ENCODE assay signal across 22 cellular contexts in the genomic region with DNA sequence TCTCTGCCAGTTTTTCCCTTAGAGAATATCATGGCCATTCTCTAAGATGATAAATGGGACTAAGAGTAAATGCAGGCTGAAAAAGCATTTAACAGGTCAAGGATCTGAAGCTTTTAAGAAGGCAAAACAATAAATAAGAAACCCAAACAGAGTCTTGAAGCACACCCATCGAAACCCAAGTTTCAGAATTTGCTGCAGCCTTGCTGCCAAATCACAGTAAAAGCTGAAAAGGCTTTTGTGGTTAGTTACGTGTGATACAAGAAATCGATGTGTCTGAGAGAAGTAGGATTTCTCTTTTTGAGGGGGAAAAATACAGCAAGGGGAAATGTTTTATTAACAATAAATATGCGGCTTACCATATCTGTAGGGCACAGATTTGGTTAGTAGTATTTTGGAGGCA.
"Had no signal": no experiment of that assay in that cellular context is flagged by ENCODE, and none has a peak within 500 bp of the region (broad histone marks: within the 10 kb centered on the region; RNA-seq: fewer than 3 reads in every experiment).

No MANE protein-coding gene starts in this region.

- H3K4me3 ChIP-seq: colonic mucosa, mucosa of descending colon, psoas muscle, right lobe of liver, spleen, tibial artery, upper lobe of right lung, vagina had no signal

- H3K36me3 Mint-ChIP-seq: natural killer cell; stimulated activated memory B cell treated with anti-CD40 and anti-IgM and Interleukin-4, amounts not matched to agents 10 μg/mL and 1 μg/mL and 100 μg/mL, for 72 hours had no signal

- ATAC-seq: foreskin keratinocyte; mucosa of descending colon; natural killer cell; psoas muscle; right lobe of liver; stimulated activated memory B cell treated with anti-CD40 and anti-IgM and Interleukin-4, amounts not matched to agents 10 μg/mL and 1 μg/mL and 100 μg/mL, for 72 hours; upper lobe of right lung had no signal

- H3K9me3 ChIP-seq: colonic mucosa, mucosa of descending colon, psoas muscle, right lobe of liver, tibial artery, upper lobe of right lung, vagina had no signal

- H3K27me3 Mint-ChIP-seq: stimulated activated memory B cell treated with anti-CD40 and anti-IgM and Interleukin-4, amounts not matched to agents 10 μg/mL and 1 μg/mL and 100 μg/mL, for 72 hours; stimulated activated naive CD8-positive, alpha-beta T cell treated with anti-CD3 and anti-CD28 coated beads, Interleukin-15, Interleukin-2, amounts not matched to agents 100 ng/mL and 50 ng/mL, for 24 hours had no signal

- DNase-seq: colonic mucosa; effector CD4-positive, alpha-beta T cell; erythroblast; foreskin keratinocyte; mucosa of descending colon; natural killer cell; occipital lobe; psoas muscle; retina; right lobe of liver; spleen; stimulated activated CD4-positive, alpha-beta T cell treated with anti-CD3 and anti-CD28 coated beads, Interleukin-15, amount 100 ng/mL, for 24 hours; stimulated activated CD4-positive, alpha-beta T cell treated with anti-CD3 and anti-CD28 coated beads, Interleukin-1b, Interleukin-23, amount 100 ng/mL, for 48 hours; stimulated activated CD4-positive, alpha-beta T cell treated with anti-CD3 and anti-CD28 coated beads, Interleukin-4, amount 100 ng/mL, for 24 hours; tibial artery; upper lobe of right lung had no signal

- H3K4me3 Mint-ChIP-seq: endodermal cell; natural killer cell; stimulated activated memory B cell treated with anti-CD40 and anti-IgM and Interleukin-4, amounts not matched to agents 10 μg/mL and 1 μg/mL and 100 μg/mL, for 72 hours; stimulated activated naive CD8-positive, alpha-beta T cell treated with anti-CD3 and anti-CD28 coated beads, Interleukin-15, Interleukin-2, amounts not matched to agents 100 ng/mL and 50 ng/mL, for 24 hours had no signal

- H2AFZ ChIP-seq: parathyroid adenoma had no signal

- H3K27me3 ChIP-seq: colonic mucosa, foreskin keratinocyte, right lobe of liver, spleen, tibial artery, upper lobe of right lung, vagina had no signal

- H3K27ac Mint-ChIP-seq: endodermal cell; stimulated activated memory B cell treated with anti-CD40 and anti-IgM and Interleukin-4, amounts not matched to agents 10 μg/mL and 1 μg/mL and 100 μg/mL, for 72 hours; stimulated activated naive CD8-positive, alpha-beta T cell treated with anti-CD3 and anti-CD28 coated beads, Interleukin-15, Interleukin-2, amounts not matched to agents 100 ng/mL and 50 ng/mL, for 24 hours had no signal

- H3K9ac ChIP-seq: parathyroid adenoma had no signal

- H3K27ac ChIP-seq: colonic mucosa, foreskin keratinocyte, parathyroid adenoma, psoas muscle, right lobe of liver, spleen, upper lobe of right lung, vagina had no signal

- FAIRE-seq: endothelial cell of umbilical vein had no signal

- H3K9me3 Mint-ChIP-seq: endodermal cell; natural killer cell; stimulated activated memory B cell treated with anti-CD40 and anti-IgM and Interleukin-4, amounts not matched to agents 10 μg/mL and 1 μg/mL and 100 μg/mL, for 72 hours; stimulated activated naive CD8-positive, alpha-beta T cell treated with anti-CD3 and anti-CD28 coated beads, Interleukin-15, Interleukin-2, amounts not matched to agents 100 ng/mL and 50 ng/mL, for 24 hours had no signal

- H3K4me1 ChIP-seq: parathyroid adenoma, right lobe of liver had no signal

- H3K36me3 ChIP-seq: colonic mucosa, right lobe of liver, spleen, tibial artery, upper lobe of right lung, vagina had no signal
